Comparison of ENCODE assay signal across 9 cellular contexts in the genomic region with DNA sequence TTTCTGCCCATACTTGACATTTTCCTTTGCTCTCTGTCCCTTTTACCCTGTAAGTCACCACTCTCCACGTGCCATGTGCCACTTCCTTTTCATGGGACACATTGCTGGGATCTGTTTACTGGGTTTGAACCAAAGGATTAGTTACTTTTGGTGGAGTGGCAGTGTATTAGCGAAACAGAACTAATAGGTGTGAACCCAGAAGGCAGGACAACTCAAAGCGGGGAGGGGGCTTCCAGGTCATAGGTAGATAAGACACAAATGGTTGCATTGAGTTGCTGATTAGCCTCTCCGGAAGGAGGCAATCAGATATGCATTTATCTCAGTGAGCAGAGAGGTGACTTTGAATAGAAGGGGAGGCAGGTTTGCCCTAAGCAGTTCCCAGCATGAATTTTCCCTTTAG. TPM values are rescaled to one million over a fixed set of nuclear protein-coding genes. Genes with fewer than 3 reads are reported as not detected.
DNase-seq lines count a peak whose midpoint lies in the region; ATAC-seq and TF ChIP-seq lines count a peak whose summit lies in the region.
"Had no signal": no experiment of that assay in that cellular context is flagged by ENCODE, and none has a peak within 500 bp of the region (broad histone marks: within the 10 kb centered on the region; RNA-seq: fewer than 3 reads in every experiment).

No MANE protein-coding gene starts in this region.

- CTCF ChIA-PET in T-cell (lab: Charles Lee): interaction anchor here in 1 of 2 donors (0.5 kb wide), 1 partner anchor 685 kb away, joined by 4 read pairs; no protein-coding TSS in a partner anchor
- CTCF ChIA-PET in RWPE1 (lab: Yijun Ruan, JAX): no interaction called here

- peak overlapping the region; percentile 100 for H3K4me2 ChIP-seq in GM23248 (ENCODE audit: unreplicated experiment)

- H3K4me1 ChIP-seq in GM23248 (ENCODE audit: insufficient read depth): peaks cover 19% of the 10 kb centered on the region

- H3K36me3 Mint-ChIP-seq in T-cell: peaks cover 10% of the 10 kb centered on the region

- no peaks in the 10 kb centered on the region for H3K27me3 ChIP-seq in GM23248 (replicated peaks; ENCODE audit: insufficient read depth)

- TF ChIP-seq CTCF in fibroblast of pulmonary artery (IDR thresholded peaks at IDR 0.05; ENCODE audit: low read length, missing control alignments) (no peak), RWPE1 (conservative IDR thresholded peaks at IDR 0.05; ENCODE audit: low read depth) (no peak)

- peak overlapping the region; percentile 100 for H2AFZ ChIP-seq in GM23248

- no peaks in the 10 kb centered on the region for H3K9me2 ChIP-seq in GM23248 (ENCODE audit: insufficient read depth)

- peaks cover 37 to 45% (median 44%) of the 10 kb centered on the region in 3 donors for H3K4me1 Mint-ChIP-seq in T-cell

- ATAC-seq in T-cell (replicated peaks in 1 of 4): no peak
- no peak for ATAC-seq in left lobe of liver

- 29 to 32% methylated on average over 4 of the region's 4 CpGs for WGBS in GM23248 (ENCODE audit: low coverage in 1 of 2, low lambda C conversion rate in 2 of 2, missing lambda C conversion rate in 2 of 2), 2 experiments

- H3K36me3 ChIP-seq in GM23248 (ENCODE audit: low read depth): no peaks in the 10 kb centered on the region

- H4K20me1 ChIP-seq in GM23248 (ENCODE audit: insufficient read depth): no peaks in the 10 kb centered on the region

- DNase-seq in GM23248 (no peak), T-cell (peak in 1 of 34 experiments; percentile 5), fibroblast of pulmonary artery (ENCODE audit: low read depth) (no peak), skeletal muscle cell (ENCODE audit: low read depth) (no peak), left lobe of liver (ENCODE audit: low spot score) (no peak), SKM-1 treated with dmso at 0.1 percent for 144 hours (lab: John Stamatoyannopoulos, UW; ENCODE audit: unreplicated experiment) (no peak), RWPE1 (ENCODE audit: low spot score) (no peak), NCI-H2107 treated with DMSO at 0.1 percent for 48 hours (lab: John Stamatoyannopoulos, UW; ENCODE audit: unreplicated experiment) (no peak)

- H3F3A ChIP-seq in GM23248 (ENCODE audit: insufficient read depth): no peaks in the 10 kb centered on the region

- H3K27ac ChIP-seq in GM23248: no peak overlapping the region
- no peak overlapping the region for H3K27ac ChIP-seq in RWPE1

- POLR2A ChIA-PET in T-cell (lab: Charles Lee): no interaction called here
- POLR2A ChIA-PET in RWPE1 (lab: Yijun Ruan, JAX; ENCODE audit: low non-redundant PET): no interaction called here

- H3K4me3 ChIP-seq in GM23248 (peak overlapping the region; percentile 97), fibroblast of pulmonary artery (replicated peaks; ENCODE audit: low read depth, low read length) (peak overlapping the region; percentile 94), skeletal muscle cell (ENCODE audit: low read depth, low read length) (peak overlapping the region; percentile 80)

- H3K79me2 ChIP-seq in GM23248 (ENCODE audit: insufficient read depth): peaks cover 51% of the 10 kb centered on the region

- H3K9ac ChIP-seq in GM23248: peak overlapping the region; percentile 94

- peaks cover 3 to 6% of the 10 kb centered on the region in 2 donors for H3K27me3 Mint-ChIP-seq in T-cell

- H3K4me3 Mint-ChIP-seq in T-cell: peak overlapping the region; percentile 87 to 94 (median 92)

- no peaks in the 10 kb centered on the region for H3K9me3 ChIP-seq in GM23248 (ENCODE audit: low read depth)

- in situ Hi-C loops in GM23248 (cut with MboI): no loop called here

- H3K9me3 Mint-ChIP-seq in T-cell: no peaks in the 10 kb centered on the region

- H3K27ac Mint-ChIP-seq in T-cell: peak overlapping the region; percentile 94 to 96

RNA-seq across cellular contexts. Expression of a gene that starts 0.9 kb away (rescaled TPM):
- 5.5 and 26.4 TPM in 2 replicates for total RNA-seq in GM23248 (2014; rRNA removed; shearing (Covaris generic))
- polyA plus RNA-seq in GM23248 (2016; fragmentation: Nextera tagmentation; extraction: Ambion mirVana): 4.5 and 5.1 TPM in 2 replicates
- total RNA-seq in T-cell (10 to 100 TPM in 4 of 5 donors, 1 to 10 TPM in 1; 9.5 to 22.6 (median 21.7) TPM), left lobe of liver (3.4 TPM)

RNA-seq across cellular contexts. Expression of a gene that starts 12.0 kb away (rescaled TPM):
- total RNA-seq in GM23248 (2014; rRNA removed; shearing (Covaris generic)): not detected in 2 replicates
- polyA plus RNA-seq in GM23248 (2016; fragmentation: Nextera tagmentation; extraction: Ambion mirVana): not detected in 2 replicates
- total RNA-seq in T-cell (not detected), left lobe of liver (not detected)
- total RNA-seq: renal cortical epithelial cell had no signal
